Comparison of ENCODE assay signal across 2 cellular contexts in the genomic region with DNA sequence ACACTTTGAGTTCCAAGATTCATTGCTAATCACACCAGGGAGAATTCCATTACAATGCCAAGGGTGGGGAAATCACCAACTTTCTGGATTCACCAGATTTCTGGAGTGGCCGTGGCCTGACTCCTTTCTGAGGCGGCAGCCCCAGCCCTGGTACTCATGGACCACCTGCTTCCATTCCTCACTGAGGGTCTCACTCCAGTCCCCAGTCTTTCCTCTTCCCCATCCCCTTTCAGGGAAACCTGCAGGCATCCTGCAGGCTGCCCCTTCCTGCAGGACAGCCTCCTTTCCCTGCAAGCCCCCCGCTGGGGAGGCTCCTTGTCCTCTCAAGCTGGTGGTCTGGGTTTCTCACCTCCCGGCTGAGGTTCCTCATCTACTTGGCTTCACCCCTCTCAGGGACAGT.
TF ChIP-seq lines count a peak whose summit lies in the region.

No MANE protein-coding gene starts in this region.

TF ChIP-seq in GM23338, 12 proteins besides CTCF, POLR2A, EP300 and RAD21:
- TF ChIP-seq, protein P1, sequence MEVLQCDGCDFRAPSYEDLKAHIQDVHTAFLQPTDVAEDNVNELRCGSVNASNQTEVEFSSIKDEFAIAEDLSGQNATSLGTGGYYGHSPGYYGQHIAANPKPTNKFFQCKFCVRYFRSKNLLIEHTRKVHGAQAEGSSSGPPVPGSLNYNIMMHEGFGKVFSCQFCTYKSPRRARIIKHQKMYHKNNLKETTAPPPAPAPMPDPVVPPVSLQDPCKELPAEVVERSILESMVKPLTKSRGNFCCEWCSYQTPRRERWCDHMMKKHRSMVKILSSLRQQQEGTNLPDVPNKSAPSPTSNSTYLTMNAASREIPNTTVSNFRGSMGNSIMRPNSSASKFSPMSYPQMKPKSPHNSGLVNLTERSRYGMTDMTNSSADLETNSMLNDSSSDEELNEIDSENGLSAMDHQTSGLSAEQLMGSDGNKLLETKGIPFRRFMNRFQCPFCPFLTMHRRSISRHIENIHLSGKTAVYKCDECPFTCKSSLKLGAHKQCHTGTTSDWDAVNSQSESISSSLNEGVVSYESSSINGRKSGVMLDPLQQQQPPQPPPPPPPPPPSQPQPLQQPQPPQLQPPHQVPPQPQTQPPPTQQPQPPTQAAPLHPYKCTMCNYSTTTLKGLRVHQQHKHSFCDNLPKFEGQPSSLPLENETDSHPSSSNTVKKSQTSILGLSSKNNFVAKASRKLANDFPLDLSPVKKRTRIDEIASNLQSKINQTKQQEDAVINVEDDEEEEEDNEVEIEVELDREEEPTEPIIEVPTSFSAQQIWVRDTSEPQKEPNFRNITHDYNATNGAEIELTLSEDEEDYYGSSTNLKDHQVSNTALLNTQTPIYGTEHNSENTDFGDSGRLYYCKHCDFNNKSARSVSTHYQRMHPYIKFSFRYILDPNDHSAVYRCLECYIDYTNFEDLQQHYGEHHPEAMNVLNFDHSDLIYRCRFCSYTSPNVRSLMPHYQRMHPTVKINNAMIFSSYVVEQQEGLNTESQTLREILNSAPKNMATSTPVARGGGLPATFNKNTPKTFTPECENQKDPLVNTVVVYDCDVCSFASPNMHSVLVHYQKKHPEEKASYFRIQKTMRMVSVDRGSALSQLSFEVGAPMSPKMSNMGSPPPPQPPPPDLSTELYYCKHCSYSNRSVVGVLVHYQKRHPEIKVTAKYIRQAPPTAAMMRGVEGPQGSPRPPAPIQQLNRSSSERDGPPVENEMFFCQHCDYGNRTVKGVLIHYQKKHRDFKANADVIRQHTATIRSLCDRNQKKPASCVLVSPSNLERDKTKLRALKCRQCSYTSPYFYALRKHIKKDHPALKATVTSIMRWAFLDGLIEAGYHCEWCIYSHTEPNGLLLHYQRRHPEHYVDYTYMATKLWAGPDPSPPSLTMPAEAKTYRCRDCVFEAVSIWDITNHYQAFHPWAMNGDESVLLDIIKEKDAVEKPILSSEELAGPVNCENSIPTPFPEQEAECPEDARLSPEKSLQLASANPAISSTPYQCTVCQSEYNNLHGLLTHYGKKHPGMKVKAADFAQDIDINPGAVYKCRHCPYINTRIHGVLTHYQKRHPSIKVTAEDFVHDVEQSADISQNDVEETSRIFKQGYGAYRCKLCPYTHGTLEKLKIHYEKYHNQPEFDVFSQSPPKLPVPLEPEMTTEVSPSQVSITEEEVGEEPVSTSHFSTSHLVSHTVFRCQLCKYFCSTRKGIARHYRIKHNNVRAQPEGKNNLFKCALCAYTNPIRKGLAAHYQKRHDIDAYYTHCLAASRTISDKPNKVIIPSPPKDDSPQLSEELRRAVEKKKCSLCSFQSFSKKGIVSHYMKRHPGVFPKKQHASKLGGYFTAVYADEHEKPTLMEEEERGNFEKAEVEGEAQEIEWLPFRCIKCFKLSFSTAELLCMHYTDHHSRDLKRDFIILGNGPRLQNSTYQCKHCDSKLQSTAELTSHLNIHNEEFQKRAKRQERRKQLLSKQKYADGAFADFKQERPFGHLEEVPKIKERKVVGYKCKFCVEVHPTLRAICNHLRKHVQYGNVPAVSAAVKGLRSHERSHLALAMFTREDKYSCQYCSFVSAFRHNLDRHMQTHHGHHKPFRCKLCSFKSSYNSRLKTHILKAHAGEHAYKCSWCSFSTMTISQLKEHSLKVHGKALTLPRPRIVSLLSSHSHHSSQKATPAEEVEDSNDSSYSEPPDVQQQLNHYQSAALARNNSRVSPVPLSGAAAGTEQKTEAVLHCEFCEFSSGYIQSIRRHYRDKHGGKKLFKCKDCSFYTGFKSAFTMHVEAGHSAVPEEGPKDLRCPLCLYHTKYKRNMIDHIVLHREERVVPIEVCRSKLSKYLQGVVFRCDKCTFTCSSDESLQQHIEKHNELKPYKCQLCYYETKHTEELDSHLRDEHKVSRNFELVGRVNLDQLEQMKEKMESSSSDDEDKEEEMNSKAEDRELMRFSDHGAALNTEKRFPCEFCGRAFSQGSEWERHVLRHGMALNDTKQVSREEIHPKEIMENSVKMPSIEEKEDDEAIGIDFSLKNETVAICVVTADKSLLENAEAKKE (CRISPR knock-in tag; IDR thresholded peaks at IDR 0.05): no peak
- no peak for TF ChIP-seq NANOG (IDR thresholded peaks at IDR 0.05; ENCODE audit: borderline replicate concordance)
- no peak for TF ChIP-seq REST (IDR thresholded peaks at IDR 0.05; ENCODE audit: unreplicated experiment)

TF ChIP-seq in SK-N-SH, 30 proteins besides CTCF, POLR2A, EP300 and RAD21 (continued from another document):
- no peak for TF ChIP-seq RFX5 (IDR thresholded peaks at IDR 0.05; ENCODE audit: low read length)
- TF ChIP-seq RCOR1 (IDR thresholded peaks at IDR 0.05; ENCODE audit: low read length): no peak
- no peak for TF ChIP-seq MXI1 (IDR thresholded peaks at IDR 0.05; ENCODE audit: low read depth, low read length)
- TF ChIP-seq ZBTB33 (IDR thresholded peaks at IDR 0.05; ENCODE audit: borderline replicate concordance, low read depth): no peak
- TF ChIP-seq EZH2phosphoT487 (IDR thresholded peaks at IDR 0.05; ENCODE audit: borderline replicate concordance, low read depth): no peak
- TF ChIP-seq POLR2AphosphoS5 (IDR thresholded peaks at IDR 0.05; ENCODE audit: low read depth, low read length): no peak
- TF ChIP-seq FOXJ3 (CRISPR knock-in tag; IDR thresholded peaks at IDR 0.05): no peak
- TF ChIP-seq RXRA (IDR thresholded peaks at IDR 0.05; ENCODE audit: borderline replicate concordance, low read depth): no peak
- TF ChIP-seq, protein P2, sequence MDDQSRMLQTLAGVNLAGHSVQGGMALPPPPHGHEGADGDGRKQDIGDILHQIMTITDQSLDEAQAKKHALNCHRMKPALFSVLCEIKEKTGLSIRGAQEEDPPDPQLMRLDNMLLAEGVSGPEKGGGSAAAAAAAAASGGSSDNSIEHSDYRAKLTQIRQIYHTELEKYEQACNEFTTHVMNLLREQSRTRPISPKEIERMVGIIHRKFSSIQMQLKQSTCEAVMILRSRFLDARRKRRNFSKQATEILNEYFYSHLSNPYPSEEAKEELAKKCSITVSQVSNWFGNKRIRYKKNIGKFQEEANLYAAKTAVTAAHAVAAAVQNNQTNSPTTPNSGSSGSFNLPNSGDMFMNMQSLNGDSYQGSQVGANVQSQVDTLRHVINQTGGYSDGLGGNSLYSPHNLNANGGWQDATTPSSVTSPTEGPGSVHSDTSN (IDR thresholded peaks at IDR 0.05): no peak
